In the genomic region with DNA sequence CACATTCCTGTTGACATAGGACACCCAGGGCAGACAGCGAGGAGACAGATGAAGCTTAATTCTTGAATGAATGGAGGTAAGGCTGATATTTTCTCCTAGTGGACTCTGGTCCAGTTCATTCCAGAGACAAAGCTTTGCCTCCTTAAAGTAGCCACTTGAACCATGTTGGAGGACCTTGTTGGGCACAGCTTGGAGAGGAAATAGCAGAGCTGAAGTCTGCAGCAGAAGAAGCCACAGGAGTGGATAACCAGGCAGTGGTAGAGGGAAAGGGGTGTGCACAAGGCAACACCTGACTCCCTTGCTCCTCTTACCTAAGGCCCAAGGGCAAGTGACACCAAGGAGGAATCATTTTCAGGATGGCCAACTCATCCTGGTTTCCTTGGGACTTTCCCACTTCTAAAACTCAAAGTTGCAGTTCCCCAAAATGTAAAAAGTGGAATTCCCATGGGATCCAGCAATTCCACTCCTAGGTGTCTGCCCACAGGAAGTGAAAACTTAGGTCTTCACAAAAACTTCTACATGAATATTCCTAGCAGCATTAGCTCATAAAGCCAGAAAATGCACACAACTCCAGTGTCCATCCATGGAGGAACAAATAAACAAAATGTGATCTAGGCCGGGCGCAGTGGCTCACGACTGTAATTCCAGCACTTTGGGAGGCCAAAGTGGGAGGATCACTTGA, we compare ENCODE assay signal across 23 cellular contexts. TPM values are rescaled to one million over a fixed set of nuclear protein-coding genes. Genes with fewer than 3 reads are reported as not detected.
DNase-seq lines count a peak whose midpoint lies in the region; ATAC-seq and TF ChIP-seq lines count a peak whose summit lies in the region.
"Had no signal": no experiment of that assay in that cellular context is flagged by ENCODE, and none has a peak within 500 bp of the region (broad histone marks: within the 10 kb centered on the region; RNA-seq: fewer than 3 reads in every experiment).

No MANE protein-coding gene starts in this region.

- H3K56ac ChIP-seq in IMR-90 (ENCODE audit: extremely low read depth, insufficient read depth, low read length) = no peak overlapping the region

- no peak overlapping the region for H2AK5ac ChIP-seq in IMR-90 (ENCODE audit: low read depth, low read length)

- H3K9ac ChIP-seq in IMR-90 (ENCODE audit: low read depth, low read length) = no peak overlapping the region
- H3K9ac ChIP-seq: BLaER1 treated with 17β-estradiol and CSF1 and Interleukin-3, amounts not matched to agents 10 nM and 100 nM had no signal

- no peak overlapping the region for H3K23ac ChIP-seq in IMR-90 (ENCODE audit: low read depth, low read length)

- CTCF ChIA-PET in IMR-90 (lab: Yijun Ruan, JAX) = interaction anchor here (1.3 kb wide), 1 partner anchor 8 kb away, joined by 3 read pairs; no protein-coding TSS in a partner anchor

- POLR2A ChIA-PET in IMR-90 (lab: Charles Lee; ENCODE audit: unreplicated experiment) = no interaction called here

- H3K79me1 ChIP-seq in IMR-90 (ENCODE audit: low read depth in 1 of 2, low read length in 2 of 2) = no peaks in the 10 kb centered on the region

- H2AFZ ChIP-seq in IMR-90 (replicated peaks; ENCODE audit: low read length, poor library complexity) = peak overlapping the region; percentile 33

- 80% methylated on average over 3 of the region's 4 CpGs; no CpG with 5 or more reads in 1 of the 2 experiments for WGBS in IMR-90 (ENCODE audit: extremely low coverage in 2 of 2, insufficient read length in 1 of 2), 2 experiments
- 89% methylated on average over 4 of the region's 4 CpGs for WGBS in prostate gland

- H3K9me3 ChIP-seq in IMR-90 (ENCODE audit: control insufficient read depth, insufficient read depth, low read length) (peaks cover 4% of the 10 kb centered on the region), lower lobe of right lung (no peaks in the 10 kb centered on the region), prostate gland (no peaks in the 10 kb centered on the region)

- H3K36me3 ChIP-seq in IMR-90 (ENCODE audit: control insufficient read depth, insufficient read depth, low read length) (no peaks in the 10 kb centered on the region), lower lobe of right lung (no peaks in the 10 kb centered on the region), prostate gland (no peaks in the 10 kb centered on the region)
- H3K36me3 ChIP-seq: BE2C; BLaER1 treated with 17β-estradiol and CSF1 and Interleukin-3, amounts not matched to agents 10 nM and 100 nM had no signal

- dilution Hi-C loops in IMR-90 (cut with HindIII; ENCODE audit: low sequenced_read_pairs, unreplicated experiment) = no loop called here

- no peak overlapping the region for H4K91ac ChIP-seq in IMR-90 (ENCODE audit: insufficient read depth, low read depth, low read length)

- peaks cover 7% of the 10 kb centered on the region for H3K27me3 ChIP-seq in IMR-90 (ENCODE audit: control insufficient read depth, insufficient read depth, low read length)
- H3K27me3 ChIP-seq in lower lobe of right lung (ENCODE audit: low read depth) = no peaks in the 10 kb centered on the region
- H3K27me3 ChIP-seq in prostate gland (replicated peaks; ENCODE audit: insufficient read depth) = no peaks in the 10 kb centered on the region
- H3K27me3 ChIP-seq: BE2C; BLaER1 treated with 17β-estradiol and CSF1 and Interleukin-3, amounts not matched to agents 10 nM and 100 nM had no signal

- no TSS peak for BruUV-seq in IMR-90 (replicated peaks; lab: Mats Ljungman, UMichigan)

- H4K8ac ChIP-seq in IMR-90 (ENCODE audit: low read depth in 2 of 2, low read length in 2 of 2) = no peak overlapping the region

- H3K9me1 ChIP-seq in IMR-90 (ENCODE audit: insufficient read depth, low read length) = no peaks in the 10 kb centered on the region

- no peak for TF ChIP-seq RAD21 in IMR-90 (IDR thresholded peaks at IDR 0.05; ENCODE audit: low read length)

- no peak overlapping the region for H2AK9ac ChIP-seq in IMR-90 (replicated peaks; ENCODE audit: low read depth, low read length, poor library complexity)

- no peak overlapping the region for H3K18ac ChIP-seq in IMR-90 (ENCODE audit: low read depth, low read length)

- H3K27ac ChIP-seq in IMR-90 (ENCODE audit: insufficient read depth, low read length) (no peak overlapping the region), lower lobe of right lung (no peak overlapping the region), prostate gland (no peak overlapping the region)
- H3K27ac ChIP-seq: 22Rv1; A549; BLaER1 treated with 17β-estradiol and CSF1 and Interleukin-3, amounts not matched to agents 10 nM and 100 nM had no signal

- no peak overlapping the region for H2BK15ac ChIP-seq in IMR-90 (ENCODE audit: low read depth, low read length)

- H2BK120ac ChIP-seq in IMR-90 (ENCODE audit: low read depth, low read length) = no peak overlapping the region

- no peak for TF ChIP-seq CTCF in IMR-90 (conservative IDR thresholded peaks at IDR 0.05; ENCODE audit: low read depth, low read length)
- no peak for TF ChIP-seq CTCF in lower lobe of right lung (IDR thresholded peaks at IDR 0.05)
- TF ChIP-seq CTCF in GM13976 (IDR thresholded peaks at IDR 0.05; ENCODE audit: borderline replicate concordance, control extremely low read depth, extremely low read depth, insufficient read depth, missing control alignments) = no peak
- no peak for TF ChIP-seq CTCF in prostate gland (IDR thresholded peaks at IDR 0.05)

- intact Hi-C loops in IMR-90 (cut with micrococcal nuclease) = no loop called here
- intact Hi-C loops in lower lobe of right lung (cut with DNase I) = no loop called here
- intact Hi-C loops in prostate gland (cut with DNase I) = no loop called here

- no peak overlapping the region for H3K14ac ChIP-seq in IMR-90 (replicated peaks; ENCODE audit: low read depth, low read length)

- H4K20me1 ChIP-seq in IMR-90 (ENCODE audit: insufficient read depth, low read length) = no peaks in the 10 kb centered on the region
- H4K20me1 ChIP-seq: BLaER1 treated with 17β-estradiol and CSF1 and Interleukin-3, amounts not matched to agents 10 nM and 100 nM had no signal

- no peak overlapping the region for H3K4me3 ChIP-seq in IMR-90 (ENCODE audit: insufficient read depth, low read depth, low read length)
- no peak overlapping the region for H3K4me3 ChIP-seq in lower lobe of right lung
- H3K4me3 ChIP-seq in prostate gland = no peak overlapping the region
- H3K4me3 ChIP-seq: A549; BLaER1 treated with 17β-estradiol and CSF1 and Interleukin-3, amounts not matched to agents 10 nM and 100 nM had no signal

- ATAC-seq in IMR-90 (ENCODE audit: low read depth) (no peak), lower lobe of right lung (peak; percentile 49 to 77)
- ATAC-seq: A549 had no signal

- no peak overlapping the region for H2BK20ac ChIP-seq in IMR-90 (ENCODE audit: low read depth, low read length)

- no peaks in the 10 kb centered on the region for H3K4me1 ChIP-seq in IMR-90 (ENCODE audit: control insufficient read depth, insufficient read depth, low read length)
- H3K4me1 ChIP-seq in lower lobe of right lung = peaks cover 14% of the 10 kb centered on the region
- H3K4me1 ChIP-seq in prostate gland (replicated peaks) = no peaks in the 10 kb centered on the region
- H3K4me1 ChIP-seq: A549, BE2C had no signal

- H4K5ac ChIP-seq in IMR-90 (ENCODE audit: low read depth, low read length) = no peak overlapping the region

- H3K4me2 ChIP-seq in IMR-90 (ENCODE audit: low read depth, low read length) = no peak overlapping the region
- H3K4me2 ChIP-seq: A549 had no signal

- H2BK5ac ChIP-seq in IMR-90 (ENCODE audit: low read depth, low read length, poor library complexity, severe bottlenecking) = no peak overlapping the region

- in situ Hi-C loops in IMR-90 (cut with MboI; ENCODE audit: low sequenced_read_pairs) = loop anchor here (5.0 kb wide), 1 partner anchor 60 kb away; no protein-coding TSS in a partner anchor
- in situ Hi-C loops in GM13976 (cut with MboI; ENCODE audit: low sequenced_read_pairs, unreplicated experiment) = no loop called here

- H3K4ac ChIP-seq in IMR-90 (ENCODE audit: low read depth, low read length) = no peak overlapping the region

- TF ChIP-seq POLR2A in IMR-90 (IDR thresholded peaks at IDR 0.05; ENCODE audit: low read depth, low read length) (no peak), prostate gland (IDR thresholded peaks at IDR 0.05) (no peak)

- DNase-seq in CD1c-positive myeloid dendritic cell (ENCODE audit: extremely low spot score) (peak; percentile 24), IMR-90 (no peak), lower lobe of right lung (no peak), GM13976 (ENCODE audit: low spot score) (no peak), NCI-H526 treated with DMSO at 0.1 percent for 48 hours (lab: John Stamatoyannopoulos, UW) (no peak), prostate gland (ENCODE audit: low spot score) (no peak)
- DNase-seq: ACHN; AML-193; BE2C; Calu3; CD4-positive, alpha-beta memory T cell; COR-L47; DMS53; DMS79 treated with DMSO at 0.1 percent for 48 hours; GF-D8; GOT3; HCEC 1CT had no signal

TF ChIP-seq in IMR-90, 13 proteins besides CTCF, POLR2A, EP300 and RAD21 (continues in another document):
- TF ChIP-seq RCOR1 (IDR thresholded peaks at IDR 0.05; ENCODE audit: insufficient replicate concordance, low read length) = no peak
- TF ChIP-seq CHD1 (IDR thresholded peaks at IDR 0.05; ENCODE audit: low read depth, low read length) = no peak
- TF ChIP-seq CEBPB (IDR thresholded peaks at IDR 0.05; ENCODE audit: low read depth, low read length) = no peak
- TF ChIP-seq, protein P1, sequence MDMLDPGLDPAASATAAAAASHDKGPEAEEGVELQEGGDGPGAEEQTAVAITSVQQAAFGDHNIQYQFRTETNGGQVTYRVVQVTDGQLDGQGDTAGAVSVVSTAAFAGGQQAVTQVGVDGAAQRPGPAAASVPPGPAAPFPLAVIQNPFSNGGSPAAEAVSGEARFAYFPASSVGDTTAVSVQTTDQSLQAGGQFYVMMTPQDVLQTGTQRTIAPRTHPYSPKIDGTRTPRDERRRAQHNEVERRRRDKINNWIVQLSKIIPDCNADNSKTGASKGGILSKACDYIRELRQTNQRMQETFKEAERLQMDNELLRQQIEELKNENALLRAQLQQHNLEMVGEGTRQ (IDR thresholded peaks at IDR 0.05; ENCODE audit: low read depth, low read length) = no peak
- no peak for TF ChIP-seq NFE2L2 (IDR thresholded peaks at IDR 0.05; ENCODE audit: low read depth, low read length)
- TF ChIP-seq FOS (IDR thresholded peaks at IDR 0.05; ENCODE audit: low read depth, low read length) = no peak
- no peak for TF ChIP-seq BHLHE40 (IDR thresholded peaks at IDR 0.05; ENCODE audit: low read depth, low read length)

RNA-seq across cellular contexts. Expression of a gene that starts 6.6 kb away (rescaled TPM):
- total RNA-seq in IMR-90 (2012; rRNA removed) (2.2 and 2.5 TPM in 2 replicates), lower lobe of right lung (20.9 TPM), prostate gland (10 to 100 TPM; 13.4 to 25.3 TPM)
- polyA plus RNA-seq in IMR-90 (2012; rRNA removed) = 4.9 and 5.6 TPM in 2 replicates
- polyA plus RNA-seq in IMR-90 (2012; cell fraction: cytosol; rRNA removed) = 3.9 and 6.2 TPM in 2 replicates
- polyA plus RNA-seq in IMR-90 (2012; cell fraction: nucleus; rRNA removed; ENCODE audit: low replicate concordance) = 7.6 and 16.1 TPM in 2 replicates

RNA-seq across cellular contexts. Expression of a gene that starts 18.6 kb away (rescaled TPM):
- total RNA-seq in IMR-90 (2012; rRNA removed) (not detected in 2 replicates), lower lobe of right lung (0.30 TPM), prostate gland (10 to 100 TPM in 1 of 2 donors, not detected in 1; 18.7 TPM)
- not detected in 2 replicates for polyA plus RNA-seq in IMR-90 (2012; rRNA removed)
- polyA plus RNA-seq in IMR-90 (2012; cell fraction: cytosol; rRNA removed) = not detected in 2 replicates
- not detected in 2 replicates for polyA plus RNA-seq in IMR-90 (2012; cell fraction: nucleus; rRNA removed; ENCODE audit: low replicate concordance)
- total RNA-seq: Calu3; CD4-positive, alpha-beta memory T cell; Daoy; G401 had no signal
- polyA plus RNA-seq: A549; CD14-positive monocyte; CD4-positive, alpha-beta memory T cell had no signal
